14 cellular contexts compared by ENCODE assay signal in the genomic region with DNA sequence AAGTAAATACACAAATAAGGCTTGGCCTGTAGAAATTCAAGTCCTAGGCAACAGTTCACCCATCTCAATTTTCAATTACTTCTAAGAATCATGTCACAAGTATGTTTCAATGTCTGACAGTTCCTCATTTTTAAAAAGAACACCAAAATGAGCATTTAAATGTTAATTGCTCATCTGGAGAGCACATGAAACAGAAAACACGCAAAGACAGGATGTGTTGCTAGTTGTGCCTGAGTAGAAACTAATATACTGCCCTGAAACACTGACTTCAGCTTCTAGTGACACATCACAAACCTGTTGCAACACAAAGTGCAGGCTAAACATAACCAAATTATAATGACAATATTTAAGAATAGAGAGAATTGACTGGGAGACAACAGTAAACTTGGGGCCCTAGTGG.
A peak's percentile ranks its signal among the peaks of the same experiment; 100 is the strongest.
DNase-seq lines count a peak whose midpoint lies in the region; ATAC-seq lines count a peak whose summit lies in the region.
"Had no signal": no experiment of that assay in that cellular context is flagged by ENCODE, and none has a peak within 500 bp of the region (broad histone marks: within the 10 kb centered on the region; RNA-seq: fewer than 3 reads in every experiment).

No MANE protein-coding gene starts in this region.

- no peaks in the 10 kb centered on the region for H3K27me3 ChIP-seq in MG63

- peak; percentile 60 for ATAC-seq in HG03025 (IDR thresholded peaks at IDR 0.05; ENCODE audit: low FRiP score, unreplicated experiment)

- peaks cover 9% of the 10 kb centered on the region; the same call in 1 of the 2 replicates for H3K9me3 ChIP-seq in MG63
- H3K9me3 ChIP-seq: left ventricle myocardium inferior had no signal

- H3K36me3 ChIP-seq in MG63: no peaks in the 10 kb centered on the region
- H3K36me3 ChIP-seq: left ventricle myocardium inferior had no signal

- DNase-seq in AML-193 (lab: John Stamatoyannopoulos, UW) (peak; percentile 11 to 14), GM19238 (ENCODE audit: insufficient read length, low spot score) (peak; percentile 11), NOMO-1 treated with dmso at 0.1 percent for 144 hours (lab: John Stamatoyannopoulos, UW; ENCODE audit: unreplicated experiment) (peak; percentile 78), HuH-7 (ENCODE audit: low spot score) (no peak), MG63 (no peak), kidney glomerular epithelial cell (lab: John Stamatoyannopoulos, UW) (no peak), globus pallidus (ENCODE audit: low spot score) (no peak)
- DNase-seq: ACHN; activated CD8-positive, alpha-beta memory T cell treated with anti-CD3 and anti-CD28 coated beads for 24 hours; activated naive CD8-positive, alpha-beta T cell treated with anti-CD3 and anti-CD28 coated beads, Interleukin-2, amount 10 ng/mL, durations not matched to agents 7 days and 5 days; cortex of kidney; left ventricle myocardium inferior; NCI-H1694 treated with DMSO at 0.1 percent for 48 hours had no signal

- H3K4me3 ChIP-seq in MG63: no peak overlapping the region
- H3K4me3 ChIP-seq: left ventricle myocardium inferior had no signal

Comparison
In these comparisons a context has a peak if more than half of its experiments do, and no peak if none do; other contexts are left out.
1. DNase-seq: peak in AML-193 (2 of 2), GM19238 (single experiment) and NOMO-1 treated with dmso at 0.1 percent for 144 hours (single experiment); none in HuH-7 (single experiment), MG63 (single experiment), kidney glomerular epithelial cell (single experiment) and globus pallidus (single experiment).